In genomic region chr6:109455161-109455501, GRCh38 we compare ENCODE assay signal across 8 cellular contexts. TPM values are rescaled to one million over a fixed set of nuclear protein-coding genes. Genes with fewer than 3 reads are reported as not detected.
DNase-seq lines count a peak whose midpoint lies in the region; ATAC-seq and TF ChIP-seq lines count a peak whose summit lies in the region.

No MANE protein-coding gene starts in this region.

- H3F3A ChIP-seq in SU-DHL-6 (ENCODE audit: insufficient read depth): peaks cover 39% of the 10 kb centered on the region

- H3K4me2 ChIP-seq in SU-DHL-6 (ENCODE audit: low read depth, low read length, poor library complexity, severe bottlenecking): peak overlapping the region; percentile 60

- H3K79me2 ChIP-seq in SU-DHL-6 (ENCODE audit: insufficient read depth, low read length): peaks cover 7% of the 10 kb centered on the region; the same call in 1 of the 2 replicates

- H3K4me3 ChIP-seq in SU-DHL-6 (ENCODE audit: insufficient read depth, low read length, poor library complexity, severe bottlenecking): peak overlapping the region; percentile 94

- peak; percentile 14 for DNase-seq in ACHN
- DNase-seq in ecto neural progenitor cell (ENCODE audit: low spot score): peak; percentile 78
- peak; percentile 41 for DNase-seq in myocyte (ENCODE audit: low read depth)
- DNase-seq in middle frontal gyrus (ENCODE audit: extremely low spot score, low spot score): no peak
- DNase-seq in NCI-H2196 (lab: John Stamatoyannopoulos, UW; ENCODE audit: unreplicated experiment): no peak

- TF ChIP-seq CTCF in SU-DHL-6 (IDR thresholded peaks at IDR 0.05; ENCODE audit: insufficient read depth, low read length, poor library complexity, severe bottlenecking): no peak

- no peaks in the 10 kb centered on the region for H3K9me3 ChIP-seq in SU-DHL-6 (ENCODE audit: insufficient read depth, low read length)

- peak overlapping the region; percentile 32 for H2AFZ ChIP-seq in SU-DHL-6 (ENCODE audit: low read depth, low read length, severe bottlenecking)

- no peaks in the 10 kb centered on the region for H4K20me1 ChIP-seq in SU-DHL-6 (ENCODE audit: low read depth, low read length)

- H3K36me3 ChIP-seq in SU-DHL-6 (ENCODE audit: low read length): no peaks in the 10 kb centered on the region; the same call in 1 of the 2 replicates

- in situ Hi-C loops in ACHN (cut with HindIII; ENCODE audit: low pct_ligation_motif_present, low pct_unique_long_range_greater_than_20kb, low sequenced_read_pairs): no loop called here

- peak; percentile 24 for ATAC-seq in GM18868 (IDR thresholded peaks at IDR 0.05; ENCODE audit: unreplicated experiment)
- ATAC-seq in HG03103 (IDR thresholded peaks at IDR 0.05; ENCODE audit: low read depth, unreplicated experiment): peak; percentile 19

- H3K27me3 ChIP-seq in SU-DHL-6 (ENCODE audit: low read length): no peaks in the 10 kb centered on the region

- peak overlapping the region; percentile 92 for H3K27ac ChIP-seq in SU-DHL-6 (ENCODE audit: low read depth, low read length)

- H3K9ac ChIP-seq in SU-DHL-6 (ENCODE audit: low read length): peak overlapping the region; percentile 97

- no peaks in the 10 kb centered on the region for H3K9me2 ChIP-seq in SU-DHL-6 (replicated peaks; ENCODE audit: insufficient read depth, low read length)

RNA-seq across cellular contexts. Expression of gene MICAL1, which starts 0.4 kb away (rescaled TPM):
- 170 and 187 TPM in 2 replicates for total RNA-seq in myocyte
- 59.8 TPM for polyA plus RNA-seq in myocyte (2012)

RNA-seq across cellular contexts. Expression of gene SMPD2, which starts 14.6 kb away (rescaled TPM):
- 4.6 and 5.3 TPM in 2 replicates for total RNA-seq in myocyte
- 6.1 TPM for polyA plus RNA-seq in myocyte (2012)

RNA-seq across cellular contexts. Expression of gene PPIL6, which starts 14.7 kb away (rescaled TPM):
- 4.8 and 6.2 TPM in 2 replicates for total RNA-seq in myocyte
- 2.4 TPM for polyA plus RNA-seq in myocyte (2012)

RNA-seq across cellular contexts. Expression of gene ZBTB24, which starts 27.9 kb away (rescaled TPM):
- total RNA-seq in myocyte: 9.6 and 9.8 TPM in 2 replicates
- 2.8 TPM for polyA plus RNA-seq in myocyte (2012)

Comparison
In these comparisons a context has a peak if more than half of its experiments do, and no peak if none do; other contexts are left out.
1. DNase-seq: peak in ACHN (single experiment), ecto neural progenitor cell (single experiment) and myocyte (single experiment); none in middle frontal gyrus (single experiment) and NCI-H2196 (single experiment).